ENCODE assay signal across 18 cellular contexts in genomic region chr6:98976674-98977365, GRCh38.
"Had no signal": no experiment of that assay in that cellular context is flagged by ENCODE, and none has a peak within 500 bp of the region (broad histone marks: within the 10 kb centered on the region; RNA-seq: fewer than 3 reads in every experiment).

No MANE protein-coding gene starts in this region.

- H3K4me3 ChIP-seq: adrenal gland, gastroesophageal sphincter, mucosa of descending colon, right lobe of liver, spleen, tibial artery, uterus had no signal

- H3K27me3 ChIP-seq: adrenal gland, gastroesophageal sphincter, right lobe of liver, spleen, tibial artery, uterus had no signal

- H3K36me3 ChIP-seq: adrenal gland, gastroesophageal sphincter, right lobe of liver, spleen, tibial artery, uterus, WERI-Rb-1 had no signal

- H3K27ac ChIP-seq: adrenal gland, gastroesophageal sphincter, right lobe of liver, tibial artery, uterus, WERI-Rb-1 had no signal

- H3K9me3 ChIP-seq: adrenal gland, gastroesophageal sphincter, mucosa of descending colon, right lobe of liver, spleen, tibial artery, uterus had no signal

- ATAC-seq: activated CD4-positive, alpha-beta T cell treated with anti-CD3 and anti-CD28 coated beads for 36 hours; activated CD8-positive, alpha-beta T cell treated with anti-CD3 and anti-CD28 coated beads for 36 hours; activated T-cell treated with anti-CD3 and anti-CD28 coated beads, Interleukin-2, amount 50 U/mL, for 4 hours; gastroesophageal sphincter; left lobe of liver; mucosa of descending colon; naive thymus-derived CD8-positive, alpha-beta T cell; right lobe of liver; stimulated activated memory B cell treated with anti-CD40 and anti-IgM and Interleukin-4, amounts not matched to agents 10 μg/mL and 1 μg/mL and 100 μg/mL, for 72 hours; T-helper 17 cell had no signal

- DNase-seq: activated CD4-positive, alpha-beta T cell treated with anti-CD3 and anti-CD28 coated beads for 36 hours; activated CD8-positive, alpha-beta T cell treated with anti-CD3 and anti-CD28 coated beads for 36 hours; activated effector memory CD4-positive, alpha-beta T cell treated with Interleukin-2 at 50 U/mL for 16 hours; activated T-cell treated with anti-CD3 and anti-CD28 coated beads, Interleukin-2, amount 50 U/mL, for 4 hours; adrenal gland; endodermal cell; islet precursor cell; mucosa of descending colon; naive thymus-derived CD8-positive, alpha-beta T cell; right lobe of liver; spleen; T-helper 17 cell; tibial artery; uterus; WERI-Rb-1 had no signal

- H3K4me1 ChIP-seq: gastroesophageal sphincter, right lobe of liver, uterus had no signal
